ENCODE assay signal across 19 cellular contexts in the genomic region with DNA sequence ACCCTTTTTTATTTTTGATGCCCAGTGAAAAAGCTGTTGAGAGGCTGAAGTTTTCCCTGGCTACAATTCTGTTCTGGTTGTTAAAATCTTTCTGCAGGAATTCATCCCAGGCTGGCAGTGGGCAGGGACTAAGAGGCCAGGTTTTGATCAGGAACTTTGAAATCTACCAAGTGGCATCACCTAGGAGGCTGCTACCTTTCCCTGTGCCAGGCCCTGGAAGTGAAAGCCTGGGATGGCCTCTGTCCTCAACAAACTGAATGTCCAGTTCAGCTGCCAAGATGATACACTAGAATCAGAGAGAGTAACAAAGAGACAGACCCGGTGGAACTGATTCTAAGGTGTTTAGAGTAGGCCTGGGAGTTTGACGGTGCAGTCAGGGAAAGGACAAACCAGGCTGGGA. TPM values are rescaled to one million over a fixed set of nuclear protein-coding genes. Genes with fewer than 3 reads are reported as not detected.
DNase-seq lines count a peak whose midpoint lies in the region; ATAC-seq, FAIRE-seq and TF ChIP-seq lines count a peak whose summit lies in the region.
"Had no signal": no experiment of that assay in that cellular context is flagged by ENCODE, and none has a peak within 500 bp of the region (broad histone marks: within the 10 kb centered on the region; RNA-seq: fewer than 3 reads in every experiment).

No MANE protein-coding gene starts in this region.

- H3K27ac ChIP-seq in liver (ENCODE audit: low read depth in 1 of 2, low read length in 2 of 2), result peak overlapping the region; percentile 16 to 71
- no peak overlapping the region for H3K27ac ChIP-seq in HepG2 (ENCODE audit: extremely low read length, insufficient read depth, low read length)
- H3K27ac ChIP-seq: 22Rv1, BLaER1 had no signal

- in situ Hi-C loops in HepG2 (cut with HindIII; ENCODE audit: extremely low pct_ligation_motif_present, low pct_unique_long_range_greater_than_20kb), result no loop called here

- no peaks in the 10 kb centered on the region for H3K27me3 ChIP-seq in liver (ENCODE audit: control insufficient read depth in 4 of 4, insufficient read depth in 4 of 4, low read length in 3 of 4)
- no peaks in the 10 kb centered on the region for H3K27me3 ChIP-seq in HepG2 (ENCODE audit: control insufficient read depth in 1 of 2, insufficient read depth in 2 of 2, low read length in 2 of 2)
- H3K27me3 ChIP-seq: BLaER1 had no signal

- H3K4me3 ChIP-seq in liver (ENCODE audit: low read depth in 1 of 3, low read length in 3 of 3) (peak overlapping the region in 2 of 3 donors; percentile 38 to 65), HepG2 (replicated peaks in 1 of 3; ENCODE audit: insufficient read depth in 1 of 3, low read depth in 2 of 3, low read length in 3 of 3) (no peak overlapping the region)
- H3K4me3 ChIP-seq: BLaER1, HAP-1 had no signal

- no peaks in the 10 kb centered on the region for H3K9me3 Mint-ChIP-seq in osteocyte (ENCODE audit: unreplicated experiment)
- no peaks in the 10 kb centered on the region for H3K9me3 Mint-ChIP-seq in stimulated activated effector memory CD8-positive, alpha-beta T cell treated with anti-CD3 and anti-CD28 coated beads, Interleukin-12 subunit alpha, Interleukin-12 subunit beta, amount 100 ng/mL, for 72 hours
- H3K9me3 Mint-ChIP-seq: CD8-positive, alpha-beta memory T cell; IgD-negative memory B cell had no signal

- ATAC-seq in HepG2, result no peak
- peak; percentile 80 for ATAC-seq in left lobe of liver
- no peak for ATAC-seq in stimulated activated effector memory CD8-positive, alpha-beta T cell treated with anti-CD3 and anti-CD28 coated beads, Interleukin-12 subunit alpha, Interleukin-12 subunit beta, amount 100 ng/mL, for 72 hours

- H3K36me3 ChIP-seq in liver (ENCODE audit: control insufficient read depth in 4 of 4, insufficient read depth in 3 of 4, low read depth in 1 of 4, low read length in 3 of 4) (no peaks in the 10 kb centered on the region), HepG2 (replicated peaks in 1 of 2; ENCODE audit: control insufficient read depth in 1 of 2, insufficient read depth in 2 of 2, low read length in 2 of 2) (no peaks in the 10 kb centered on the region)
- H3K36me3 ChIP-seq: BLaER1, HAP-1 had no signal

- H4K20me1 ChIP-seq in HepG2 (ENCODE audit: insufficient read depth, low read length), result no peaks in the 10 kb centered on the region
- H4K20me1 ChIP-seq: BLaER1 had no signal

- no peak overlapping the region for H2AFZ ChIP-seq in HepG2 (ENCODE audit: low read length)

- H3K9ac ChIP-seq in liver (ENCODE audit: low read depth in 1 of 2, low read length in 2 of 2) (peak overlapping the region in 1 of 2 donors; percentile 36), HepG2 (ENCODE audit: insufficient read depth, low read depth, low read length) (no peak overlapping the region)
- H3K9ac ChIP-seq: BLaER1 had no signal

- BruUV-seq in HepG2 (replicated peaks; lab: Mats Ljungman, UMichigan), result no TSS peak

- no peaks in the 10 kb centered on the region for H3K4me1 Mint-ChIP-seq in osteocyte (ENCODE audit: unreplicated experiment)
- no peaks in the 10 kb centered on the region for H3K4me1 Mint-ChIP-seq in stimulated activated effector memory CD8-positive, alpha-beta T cell treated with anti-CD3 and anti-CD28 coated beads, Interleukin-12 subunit alpha, Interleukin-12 subunit beta, amount 100 ng/mL, for 72 hours
- H3K4me1 Mint-ChIP-seq: CD8-positive, alpha-beta memory T cell; IgD-negative memory B cell had no signal

- H3K4me3 Mint-ChIP-seq in osteocyte (ENCODE audit: unreplicated experiment), result no peak overlapping the region
- no peak overlapping the region for H3K4me3 Mint-ChIP-seq in stimulated activated effector memory CD8-positive, alpha-beta T cell treated with anti-CD3 and anti-CD28 coated beads, Interleukin-12 subunit alpha, Interleukin-12 subunit beta, amount 100 ng/mL, for 72 hours
- H3K4me3 Mint-ChIP-seq: CD8-positive, alpha-beta memory T cell; IgD-negative memory B cell had no signal

- DNase-seq in HepG2 (ENCODE audit: low spot score), result no peak
- peak; percentile 78 for DNase-seq in left lobe of liver (ENCODE audit: low spot score)
- peak; percentile 17 for DNase-seq in osteocyte (ENCODE audit: extremely low spot score, unreplicated experiment)
- DNase-seq in NCI-H510A treated with DMSO at 0.1 percent for 48 hours (lab: John Stamatoyannopoulos, UW), result no peak
- DNase-seq in urothelium cell line (ENCODE audit: low spot score), result no peak
- no peak for DNase-seq in stimulated activated effector memory CD8-positive, alpha-beta T cell treated with anti-CD3 and anti-CD28 coated beads, Interleukin-12 subunit alpha, Interleukin-12 subunit beta, amount 100 ng/mL, for 72 hours (ENCODE audit: low spot score in 2 of 2)
- no peak for DNase-seq in DMS114 treated with DMSO at 0.1 percent for 48 hours (lab: John Stamatoyannopoulos, UW; ENCODE audit: unreplicated experiment)
- DNase-seq: AML-193; CD8-positive, alpha-beta memory T cell; DMS79 treated with DMSO at 0.1 percent for 48 hours; EL; GOT3 had no signal

- POLR2A ChIA-PET in HepG2 (lab: Yijun Ruan, JAX), result no interaction called here

- TF ChIP-seq CTCF in liver (IDR thresholded peaks at IDR 0.05; ENCODE audit: low read depth, low read length, missing input control) (no peak), HepG2 (CRISPR knock-in tag; IDR thresholded peaks at IDR 0.05) (no peak), osteocyte (IDR thresholded peaks at IDR 0.05) (no peak)

- no peak overlapping the region for H3K27ac Mint-ChIP-seq in osteocyte (ENCODE audit: unreplicated experiment)
- H3K27ac Mint-ChIP-seq in stimulated activated effector memory CD8-positive, alpha-beta T cell treated with anti-CD3 and anti-CD28 coated beads, Interleukin-12 subunit alpha, Interleukin-12 subunit beta, amount 100 ng/mL, for 72 hours, result no peak overlapping the region
- H3K27ac Mint-ChIP-seq: CD8-positive, alpha-beta memory T cell; IgD-negative memory B cell had no signal

- CTCF ChIA-PET in HepG2 (lab: Yijun Ruan, JAX; ENCODE audit: low intra/inter-chr PET ratio, low total read pairs), result no interaction called here

- H3K79me2 ChIP-seq in HepG2 (ENCODE audit: insufficient read depth, low read length), result no peaks in the 10 kb centered on the region

- peaks cover 22% of the 10 kb centered on the region for H3K27me3 Mint-ChIP-seq in osteocyte (ENCODE audit: unreplicated experiment)

- FAIRE-seq in HepG2 (lab: Jason Lieb, UNC) (no peak), urothelium cell line (lab: Jason Lieb, UNC) (no peak)
- FAIRE-seq: G401.6, GM12891 had no signal

- H3K9me3 ChIP-seq in liver (ENCODE audit: control insufficient read depth in 4 of 4, low read length in 3 of 4) (no peaks in the 10 kb centered on the region), HepG2 (ENCODE audit: low read length) (no peaks in the 10 kb centered on the region)
- H3K9me3 ChIP-seq: BLaER1, HAP-1 had no signal

- no peak for TF ChIP-seq POLR2A in HepG2 (IDR thresholded peaks at IDR 0.05; ENCODE audit: insufficient read depth in 1 of 2, low read depth in 2 of 2, low read length in 2 of 2)

- WGBS in liver, result 41% methylated on average over 2 of the region's 2 CpGs
- 31% methylated on average over 2 of the region's 2 CpGs for WGBS in HepG2 (ENCODE audit: low lambda C conversion rate)

- TF ChIP-seq EP300 in HepG2 (IDR thresholded peaks at IDR 0.05; ENCODE audit: low read depth in 2 of 2, low read length in 2 of 2) (no peak), HepG2 (CRISPR knock-in tag; IDR thresholded peaks at IDR 0.05; ENCODE audit: borderline replicate concordance) (no peak)

- H3K4me2 ChIP-seq in HepG2 (ENCODE audit: low read depth, low read length), result no peak overlapping the region
- H3K4me2 ChIP-seq: BLaER1 had no signal

- TF ChIP-seq RAD21 in liver (IDR thresholded peaks at IDR 0.05), result no peak
- TF ChIP-seq RAD21 in HepG2 (CRISPR knock-in tag; IDR thresholded peaks at IDR 0.05), result no peak

- H3K4me1 ChIP-seq in liver (ENCODE audit: control insufficient read depth in 4 of 4, insufficient read depth in 4 of 4, low read length in 3 of 4) (peaks cover 4 to 50% (median 33%) of the 10 kb centered on the region in 4 donors), HepG2 (ENCODE audit: insufficient read depth, low read length) (peaks cover 14% of the 10 kb centered on the region)
- H3K4me1 ChIP-seq: BLaER1, HAP-1 had no signal

- H3K36me3 Mint-ChIP-seq in osteocyte (ENCODE audit: unreplicated experiment), result no peaks in the 10 kb centered on the region
- no peaks in the 10 kb centered on the region for H3K36me3 Mint-ChIP-seq in stimulated activated effector memory CD8-positive, alpha-beta T cell treated with anti-CD3 and anti-CD28 coated beads, Interleukin-12 subunit alpha, Interleukin-12 subunit beta, amount 100 ng/mL, for 72 hours
- H3K36me3 Mint-ChIP-seq: CD8-positive, alpha-beta memory T cell; IgD-negative memory B cell had no signal

- intact Hi-C loops in HepG2 (cut with micrococcal nuclease; ENCODE audit: unreplicated experiment), result no loop called here

TF ChIP-seq in liver, 16 proteins besides CTCF, POLR2A, EP300 and RAD21 (continues in another document):
- no peak for TF ChIP-seq FOXA1 (IDR thresholded peaks at IDR 0.05)

RNA-seq across cellular contexts. Expression of gene IYD, which starts 0.6 kb away (rescaled TPM):
- total RNA-seq in liver (1 to 10 TPM; 1.6 to 2.7 TPM), HepG2 (2016; rRNA removed; fragmentation: Illumina TruSeq; extraction: Trizol) (0.46 and 0.52 TPM in 2 replicates), left lobe of liver (28.2 TPM), osteocyte (not detected in 2 replicates)
- polyA plus RNA-seq in liver (1 to 10 TPM; 2.5 to 6.2 TPM), HepG2 (2011; rRNA removed) (0.01 TPM in 2 replicates)
- total RNA-seq in HepG2 (2016; cell fraction: cytosol; rRNA removed; fragmentation: Illumina TruSeq; extraction: Trizol; ENCODE audit: low read depth), result 0.09 TPM in 1 of 2 replicates, not detected in the other
- 0.17 and 0.31 TPM in 2 replicates for total RNA-seq in HepG2 (2016; cell fraction: insoluble cytoplasmic fraction; rRNA removed; fragmentation: Illumina TruSeq; extraction: Trizol)
- 0.03 TPM in 1 of 2 replicates, not detected in the other for total RNA-seq in HepG2 (2016; cell fraction: membrane; rRNA removed; fragmentation: Illumina TruSeq; extraction: Trizol)
- total RNA-seq in HepG2 (2016; cell fraction: nucleus; rRNA removed; fragmentation: Illumina TruSeq; extraction: Trizol), result 0.03 and 0.66 TPM in 2 replicates
- polyA plus RNA-seq in HepG2 (2011; cell fraction: cytosol; rRNA removed), result 0.01 TPM in 2 replicates
- polyA plus RNA-seq in HepG2 (2011; cell fraction: nucleus; rRNA removed), result 0.03 TPM in 1 of 2 replicates, not detected in the other
- polyA plus RNA-seq in HepG2 (2012), result 0.04 and 0.21 TPM in 2 replicates
- 0.08 TPM in 1 of 2 replicates, not detected in the other for polyA plus RNA-seq in HepG2 (2016; cell fraction: cytosol; fragmentation: Illumina TruSeq; extraction: Trizol; ENCODE audit: low read depth)
- polyA plus RNA-seq in HepG2 (2016; cell fraction: insoluble cytoplasmic fraction; fragmentation: Illumina TruSeq; extraction: Trizol; ENCODE audit: low read depth), result 0.11 and 0.13 TPM in 2 replicates
- polyA plus RNA-seq in HepG2 (2016; cell fraction: membrane; fragmentation: Illumina TruSeq; extraction: Trizol; ENCODE audit: low read depth), result not detected in 2 replicates
- polyA plus RNA-seq in HepG2 (2016; cell fraction: nucleus; fragmentation: Illumina TruSeq; extraction: Trizol; ENCODE audit: insufficient read depth, low read depth), result 0.15 and 0.94 TPM in 2 replicates
- polyA minus RNA-seq in HepG2 (2011; rRNA and poly(A)+ RNA removed; ENCODE audit: low replicate concordance), result not detected in 2 replicates
- not detected in 2 replicates for polyA minus RNA-seq in HepG2 (2011; cell fraction: cytosol; rRNA and poly(A)+ RNA removed)
- polyA minus RNA-seq in HepG2 (2011; cell fraction: nucleus; rRNA and poly(A)+ RNA removed), result not detected in 2 replicates
- total RNA-seq: CD8-positive, alpha-beta memory T cell had no signal
- polyA plus RNA-seq: CD8-positive, alpha-beta memory T cell; IgD-negative memory B cell had no signal

Comparison
In these comparisons a context has a peak if more than half of its experiments do, and no peak if none do; other contexts are left out.
1. H3K4me3 ChIP-seq: peak in liver (2 of 3); none in HepG2 (0 of 3).
2. DNase-seq: peak in left lobe of liver (single experiment) and osteocyte (single experiment); none in HepG2 (single experiment), NCI-H510A treated with DMSO at 0.1 percent for 48 hours (single experiment), urothelium cell line (single experiment), stimulated activated effector memory CD8-positive, alpha-beta T cell treated with anti-CD3 and anti-CD28 coated beads, Interleukin-12 subunit alpha, Interleukin-12 subunit beta, amount 100 ng/mL, for 72 hours (0 of 2) and DMS114 treated with DMSO at 0.1 percent for 48 hours (single experiment).